In genomic region chr7:619356-619840, GRCh38 we compare ENCODE assay signal across 14 cellular contexts.
A peak's percentile ranks its signal among the peaks of the same experiment; 100 is the strongest.
DNase-seq lines count a peak whose midpoint lies in the region; ATAC-seq and TF ChIP-seq lines count a peak whose summit lies in the region.
"Had no signal": no experiment of that assay in that cellular context is flagged by ENCODE, and none has a peak within 500 bp of the region (broad histone marks: within the 10 kb centered on the region; RNA-seq: fewer than 3 reads in every experiment).

No MANE protein-coding gene starts in this region.

- H4K12ac ChIP-seq in trophoblast cell (ENCODE audit: low read depth, low read length), result no peak overlapping the region

- H3K27me3 ChIP-seq in BLaER1 treated with 17β-estradiol and CSF1 and Interleukin-3, amounts not matched to agents 10 nM and 100 nM, result no peaks in the 10 kb centered on the region
- H3K27me3 ChIP-seq in CD8-positive, alpha-beta T cell (ENCODE audit: insufficient read depth, low read length), result no peaks in the 10 kb centered on the region
- no peaks in the 10 kb centered on the region for H3K27me3 ChIP-seq in naive thymus-derived CD4-positive, alpha-beta T cell (ENCODE audit: control insufficient read depth in 2 of 2, insufficient read depth in 2 of 2, low read length in 2 of 2)
- H3K27me3 ChIP-seq in trophoblast cell (ENCODE audit: insufficient read depth, low read length), result no peaks in the 10 kb centered on the region
- H3K27me3 ChIP-seq: adrenal gland, foreskin keratinocyte, suprapubic skin had no signal

- H3K27ac Mint-ChIP-seq in CD8-positive, alpha-beta T cell, result peak overlapping the region; percentile 100
- peak overlapping the region; percentile 94 to 98 for H3K27ac Mint-ChIP-seq in activated naive CD4-positive, alpha-beta T cell treated with anti-CD3 and anti-CD28 coated beads, Interleukin-2, amount 50 U/mL, for 72 hours
- H3K27ac Mint-ChIP-seq in naive thymus-derived CD4-positive, alpha-beta T cell, result peak overlapping the region; percentile 96 to 100 (median 99)

- no peak for DNase-seq in CD8-positive, alpha-beta T cell
- DNase-seq in activated naive CD4-positive, alpha-beta T cell treated with anti-CD3 and anti-CD28 coated beads, Interleukin-2, amount 50 U/mL, for 72 hours (ENCODE audit: low spot score in 2 of 2), result no peak
- DNase-seq in naive thymus-derived CD4-positive, alpha-beta T cell, result no peak
- DNase-seq in trophoblast cell (no peak), NCI-H1092 treated with DMSO at 0.1 percent for 48 hours (lab: John Stamatoyannopoulos, UW) (no peak)
- DNase-seq: adrenal gland, naive B cell, NCI-H146, NCI-H2227 treated with DMSO at 0.1 percent for 48 hours had no signal

- H3K79me2 ChIP-seq in trophoblast cell (ENCODE audit: control insufficient read depth, insufficient read depth, low read length, poor library complexity), result no peaks in the 10 kb centered on the region

- H3K9me3 Mint-ChIP-seq in CD8-positive, alpha-beta T cell, result peaks cover 14% of the 10 kb centered on the region
- peaks cover 19 to 41% of the 10 kb centered on the region in 2 donors for H3K9me3 Mint-ChIP-seq in activated naive CD4-positive, alpha-beta T cell treated with anti-CD3 and anti-CD28 coated beads, Interleukin-2, amount 50 U/mL, for 72 hours
- H3K9me3 Mint-ChIP-seq in naive thymus-derived CD4-positive, alpha-beta T cell, result peaks cover 3 to 50% (median 29%) of the 10 kb centered on the region in 11 donors

- H2BK5ac ChIP-seq in trophoblast cell (ENCODE audit: low read depth, low read length, poor library complexity), result no peak overlapping the region

- H3K4me2 ChIP-seq in BLaER1 treated with 17β-estradiol and CSF1 and Interleukin-3, amounts not matched to agents 10 nM and 100 nM, result peak overlapping the region; percentile 71 to 92 (median 85)
- H3K4me2 ChIP-seq in trophoblast cell (ENCODE audit: low read length), result no peak overlapping the region

- H3K79me1 ChIP-seq in trophoblast cell (ENCODE audit: low read length), result no peaks in the 10 kb centered on the region

- peak overlapping the region; percentile 28 to 77 (median 67); a peak in 21 of 22 replicates for H3K27ac ChIP-seq in BLaER1 treated with 17β-estradiol and CSF1 and Interleukin-3, amounts not matched to agents 10 nM and 100 nM
- H3K27ac ChIP-seq in CD8-positive, alpha-beta T cell (ENCODE audit: low read depth, low read length), result peak overlapping the region; percentile 85
- H3K27ac ChIP-seq in naive thymus-derived CD4-positive, alpha-beta T cell (ENCODE audit: low read depth, low read length), result peak overlapping the region; percentile 91
- H3K27ac ChIP-seq in trophoblast cell (ENCODE audit: low read depth, low read length), result no peak overlapping the region
- H3K27ac ChIP-seq: adrenal gland, foreskin keratinocyte, suprapubic skin had no signal

- H2BK120ac ChIP-seq in trophoblast cell (ENCODE audit: insufficient read depth, low read length, poor library complexity), result no peak overlapping the region

- no peak for TF ChIP-seq CTCF in CD8-positive, alpha-beta T cell (IDR thresholded peaks at IDR 0.05)

- WGBS in trophoblast cell (ENCODE audit: extremely low coverage, insufficient coverage, insufficient read length), result no CpG with 5 or more reads among the region's 5 CpGs

- no peak for ATAC-seq in CD8-positive, alpha-beta T cell
- ATAC-seq in activated naive CD4-positive, alpha-beta T cell treated with anti-CD3 and anti-CD28 coated beads, Interleukin-2, amount 50 U/mL, for 72 hours, result no peak
- ATAC-seq in naive thymus-derived CD4-positive, alpha-beta T cell, result no peak
- ATAC-seq in GM19452 (IDR thresholded peaks at IDR 0.05; ENCODE audit: unreplicated experiment) (no peak), GM21786 (IDR thresholded peaks at IDR 0.05; ENCODE audit: unreplicated experiment) (no peak)

- no peak overlapping the region for H3K14ac ChIP-seq in trophoblast cell (ENCODE audit: low read length)

- no peak overlapping the region for H3K4ac ChIP-seq in trophoblast cell (ENCODE audit: low read depth, low read length)

- H2AFZ ChIP-seq in trophoblast cell (ENCODE audit: insufficient read depth, low read length, poor library complexity), result no peak overlapping the region

- H3K4me3 ChIP-seq in BLaER1 treated with 17β-estradiol and CSF1 and Interleukin-3, amounts not matched to agents 10 nM and 100 nM, result no peak overlapping the region; a peak in 1 of 20 replicates
- H3K4me3 ChIP-seq in CD8-positive, alpha-beta T cell (ENCODE audit: low read depth, low read length), result peak overlapping the region; percentile 3
- peak overlapping the region; percentile 16 for H3K4me3 ChIP-seq in naive thymus-derived CD4-positive, alpha-beta T cell (ENCODE audit: low read length)
- no peak overlapping the region for H3K4me3 ChIP-seq in trophoblast cell (ENCODE audit: low read depth, low read length)
- H3K4me3 ChIP-seq: adrenal gland, suprapubic skin had no signal

- H3K4me3 Mint-ChIP-seq in CD8-positive, alpha-beta T cell, result peak overlapping the region; percentile 88
- peak overlapping the region; percentile 56 to 93 (median 83) for H3K4me3 Mint-ChIP-seq in naive thymus-derived CD4-positive, alpha-beta T cell

- H4K91ac ChIP-seq in trophoblast cell (ENCODE audit: low read depth, low read length), result no peak overlapping the region

- CTCF ChIA-PET in CD8-positive, alpha-beta T cell (lab: Charles Lee), result interaction anchor here (1.0 kb wide), 1 partner anchor 287 kb away, joined by 3 read pairs; no protein-coding TSS in a partner anchor
- CTCF ChIA-PET in naive thymus-derived CD4-positive, alpha-beta T cell (lab: Charles Lee), result interaction anchor here (1.2 kb wide), 1 partner anchor 35 kb away, joined by 3 read pairs; no protein-coding TSS in a partner anchor

- no peak overlapping the region for H3K18ac ChIP-seq in trophoblast cell (ENCODE audit: low read length)

- H3K36me3 Mint-ChIP-seq in CD8-positive, alpha-beta T cell, result peaks cover 37% of the 10 kb centered on the region
- peaks cover 58 to 69% of the 10 kb centered on the region in 2 donors for H3K36me3 Mint-ChIP-seq in activated naive CD4-positive, alpha-beta T cell treated with anti-CD3 and anti-CD28 coated beads, Interleukin-2, amount 50 U/mL, for 72 hours
- peaks cover 19 to 53% (median 30%) of the 10 kb centered on the region in 5 donors for H3K36me3 Mint-ChIP-seq in naive thymus-derived CD4-positive, alpha-beta T cell

- H3K9me3 ChIP-seq in BLaER1 treated with 17β-estradiol and CSF1 and Interleukin-3, amounts not matched to agents 10 nM and 100 nM (replicated peaks in 1 of 11), result peaks cover 32 to 53% (median 42%) of the 10 kb centered on the region in 11 experiments
- peaks cover 7% of the 10 kb centered on the region for H3K9me3 ChIP-seq in CD8-positive, alpha-beta T cell (ENCODE audit: low read length)
- H3K9me3 ChIP-seq in naive thymus-derived CD4-positive, alpha-beta T cell (ENCODE audit: control insufficient read depth in 2 of 3, low read length in 3 of 3), result peaks cover 0 to 29% (median 6%) of the 10 kb centered on the region in 3 experiments
- H3K9me3 ChIP-seq in trophoblast cell (ENCODE audit: insufficient read depth, low read depth, low read length), result peaks cover 12% of the 10 kb centered on the region
- H3K9me3 ChIP-seq: suprapubic skin had no signal

- no peak overlapping the region for H2AK5ac ChIP-seq in trophoblast cell (ENCODE audit: low read length)

- POLR2A ChIA-PET in CD8-positive, alpha-beta T cell (lab: Charles Lee), result interaction anchor here (1.3 to 2.6 kb wide), 5 partner anchors 14 to 93 kb away, joined by 3 to 24 read pairs (median 7); no protein-coding TSS in a partner anchor
- POLR2A ChIA-PET in naive thymus-derived CD4-positive, alpha-beta T cell (lab: Charles Lee), result interaction anchor here (0.8 to 4.1 kb wide), 9 partner anchors 11 to 268 kb away, joined by 3 to 63 read pairs (median 3); partner anchors contain the start of genes DNAAF5 and PRKAR1B

- H3K9ac ChIP-seq in BLaER1 treated with 17β-estradiol and CSF1 and Interleukin-3, amounts not matched to agents 10 nM and 100 nM, result peak overlapping the region in 5 of 11 experiments; percentile 15 to 37 (median 29); a peak in 6 of 22 replicates
- no peak overlapping the region for H3K9ac ChIP-seq in trophoblast cell (ENCODE audit: low read length)

- H3K23ac ChIP-seq in trophoblast cell (ENCODE audit: low read length), result no peak overlapping the region

- peaks cover 57% of the 10 kb centered on the region for H3K4me1 Mint-ChIP-seq in CD8-positive, alpha-beta T cell (ENCODE audit: low read depth)
- H3K4me1 Mint-ChIP-seq in naive thymus-derived CD4-positive, alpha-beta T cell, result peaks cover 35 to 77% (median 52%) of the 10 kb centered on the region in 7 donors

- no peak overlapping the region for H2BK12ac ChIP-seq in trophoblast cell (ENCODE audit: low read length)

- peaks cover 0 to 16% (median 9%) of the 10 kb centered on the region in 11 experiments; a peak in 10 of 22 replicates for H3K36me3 ChIP-seq in BLaER1 treated with 17β-estradiol and CSF1 and Interleukin-3, amounts not matched to agents 10 nM and 100 nM
- no peaks in the 10 kb centered on the region for H3K36me3 ChIP-seq in CD8-positive, alpha-beta T cell (ENCODE audit: insufficient read depth, low read length)
- H3K36me3 ChIP-seq in naive thymus-derived CD4-positive, alpha-beta T cell (ENCODE audit: control insufficient read depth in 2 of 3, insufficient read depth in 3 of 3, low read length in 3 of 3), result no peaks in the 10 kb centered on the region
- H3K36me3 ChIP-seq in trophoblast cell (ENCODE audit: control insufficient read depth in 1 of 2, insufficient read depth in 2 of 2, low read length in 2 of 2), result no peaks in the 10 kb centered on the region
- H3K36me3 ChIP-seq: adrenal gland, suprapubic skin had no signal

- no peaks in the 10 kb centered on the region for H4K20me1 ChIP-seq in BLaER1 treated with 17β-estradiol and CSF1 and Interleukin-3, amounts not matched to agents 10 nM and 100 nM

- H4K8ac ChIP-seq in trophoblast cell (ENCODE audit: low read depth, low read length), result no peak overlapping the region

- peaks cover 50 to 68% (median 53%) of the 10 kb centered on the region in 10 experiments for H3K4me1 ChIP-seq in BLaER1 treated with 17β-estradiol and CSF1 and Interleukin-3, amounts not matched to agents 10 nM and 100 nM
- H3K4me1 ChIP-seq in CD8-positive, alpha-beta T cell (ENCODE audit: insufficient read depth, low read length), result peaks cover 46% of the 10 kb centered on the region
- H3K4me1 ChIP-seq in naive thymus-derived CD4-positive, alpha-beta T cell (ENCODE audit: control insufficient read depth in 2 of 2, insufficient read depth in 2 of 2, low read length in 2 of 2), result peaks cover 42% of the 10 kb centered on the region in 2 donors
- H3K4me1 ChIP-seq in trophoblast cell (ENCODE audit: control insufficient read depth in 1 of 2, insufficient read depth in 2 of 2, low read length in 2 of 2), result peaks cover 2 to 6% of the 10 kb centered on the region in 2 experiments
- H3K4me1 ChIP-seq: adrenal gland, foreskin keratinocyte had no signal

- intact Hi-C loops in CD8-positive, alpha-beta T cell (cut with DNase I, micrococcal nuclease), result loop anchor here in 1 of 2 experiments (10.0 kb wide), 1 partner anchor 255 kb away; the partner anchor contains the start of gene GET4
- intact Hi-C loops in naive thymus-derived CD4-positive, alpha-beta T cell (cut with micrococcal nuclease), result loop anchor here (2.0 to 10.0 kb wide), 5 partner anchors 21 to 257 kb away; partner anchors contain the start of genes DNAAF5 (in 1 of the 2) and PRKAR1B (in 1 of the 2)

- no peaks in the 10 kb centered on the region for H3K27me3 Mint-ChIP-seq in CD8-positive, alpha-beta T cell (ENCODE audit: low read depth)
- no peaks in the 10 kb centered on the region for H3K27me3 Mint-ChIP-seq in naive thymus-derived CD4-positive, alpha-beta T cell
- H3K27me3 Mint-ChIP-seq: naive B cell had no signal

Comparison
In these comparisons a context has a peak if more than half of its experiments do, and no peak if none do; other contexts are left out.
1. H3K4me3 ChIP-seq: peak in CD8-positive, alpha-beta T cell (single experiment) and naive thymus-derived CD4-positive, alpha-beta T cell (single experiment); none in BLaER1 treated with 17β-estradiol and CSF1 and Interleukin-3, amounts not matched to agents 10 nM and 100 nM (0 of 10) and trophoblast cell (single experiment).
2. Peak in every context shown above with its lines, with median percentiles within 50 percentile points of each other: H3K27ac Mint-ChIP-seq.